9 cellular contexts compared by ENCODE assay signal in the genomic region with DNA sequence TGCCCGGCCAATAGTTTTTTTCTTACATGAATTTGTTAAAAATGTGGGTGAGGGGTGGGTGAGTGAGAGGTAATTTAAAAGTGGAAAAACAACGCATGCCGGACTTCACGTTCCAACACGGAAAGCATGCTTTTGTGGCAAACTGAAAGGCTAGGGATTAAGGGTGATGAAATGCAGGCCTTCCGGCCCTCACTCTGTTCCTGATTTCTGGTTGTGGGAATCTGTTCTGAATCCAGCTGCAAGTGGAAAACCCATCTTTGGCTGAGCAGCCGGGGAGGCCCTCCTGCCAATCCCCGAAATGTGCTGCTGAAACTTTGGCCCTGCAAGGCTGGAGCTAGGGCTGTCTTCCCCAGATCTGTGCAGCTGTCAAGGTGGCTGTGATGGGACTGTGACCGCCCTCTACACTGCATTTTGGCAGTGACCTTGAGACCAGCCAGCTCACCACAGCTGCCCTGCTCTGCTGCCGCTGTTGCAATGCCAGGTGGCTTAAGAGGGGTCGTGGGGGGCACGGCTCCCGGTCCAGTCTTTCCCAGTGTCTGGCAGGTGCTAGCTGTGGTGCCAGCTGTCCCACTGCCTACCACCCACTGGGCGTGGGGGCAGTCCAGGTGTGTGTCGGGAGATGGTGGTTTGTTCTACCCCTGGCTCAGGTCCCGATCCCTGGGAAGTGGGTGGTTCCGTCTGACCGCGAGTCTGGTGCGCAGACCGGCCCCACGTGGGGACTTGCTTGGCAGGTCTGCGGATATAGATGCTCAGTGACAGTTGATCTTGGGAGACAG. TPM values are rescaled to one million over a fixed set of nuclear protein-coding genes. Genes with fewer than 3 reads are reported as not detected.
DNase-seq lines count a peak whose midpoint lies in the region; ATAC-seq and TF ChIP-seq lines count a peak whose summit lies in the region.
"Had no signal": no experiment of that assay in that cellular context is flagged by ENCODE, and none has a peak within 500 bp of the region (broad histone marks: within the 10 kb centered on the region; RNA-seq: fewer than 3 reads in every experiment).

No MANE protein-coding gene starts in this region.

- H3K9me3 Mint-ChIP-seq in naive thymus-derived CD4-positive, alpha-beta T cell, result no peaks in the 10 kb centered on the region
- H3K9me3 Mint-ChIP-seq: stimulated activated naive CD8-positive, alpha-beta T cell treated with anti-CD3 and anti-CD28 coated beads, Interleukin-15, Interleukin-2, amounts not matched to agents 100 ng/mL and 50 ng/mL, for 24 hours had no signal

- peaks cover 26% of the 10 kb centered on the region for H3K4me1 ChIP-seq in OCI-LY7 (ENCODE audit: insufficient read depth, low read length, poor library complexity, severe bottlenecking)
- peaks cover 7 to 38% (median 28%) of the 10 kb centered on the region in 3 donors for H3K4me1 ChIP-seq in esophagus squamous epithelium
- H3K4me1 ChIP-seq in naive thymus-derived CD4-positive, alpha-beta T cell (ENCODE audit: control insufficient read depth in 2 of 2, insufficient read depth in 2 of 2, low read length in 2 of 2), result peaks cover 16 to 20% of the 10 kb centered on the region in 2 donors

- H3K36me3 ChIP-seq in OCI-LY7 (ENCODE audit: insufficient read depth, low read length), result no peaks in the 10 kb centered on the region
- no peaks in the 10 kb centered on the region for H3K36me3 ChIP-seq in esophagus squamous epithelium
- no peaks in the 10 kb centered on the region for H3K36me3 ChIP-seq in naive thymus-derived CD4-positive, alpha-beta T cell (ENCODE audit: control insufficient read depth in 2 of 3, insufficient read depth in 3 of 3, low read length in 3 of 3)

- POLR2A ChIA-PET in OCI-LY7 (lab: Charles Lee), result interaction anchor here (1.3 kb wide), 1 partner anchor 21 kb away, joined by 3 read pairs; no protein-coding TSS in a partner anchor
- POLR2A ChIA-PET in naive thymus-derived CD4-positive, alpha-beta T cell (lab: Charles Lee), result no interaction called here

- H3K9me3 ChIP-seq in OCI-LY7 (ENCODE audit: low read length) (no peaks in the 10 kb centered on the region), esophagus squamous epithelium (no peaks in the 10 kb centered on the region)
- H3K9me3 ChIP-seq in naive thymus-derived CD4-positive, alpha-beta T cell (ENCODE audit: control insufficient read depth in 2 of 3, low read length in 3 of 3), result no peaks in the 10 kb centered on the region

- ATAC-seq in naive thymus-derived CD4-positive, alpha-beta T cell, result no peak
- no peak for ATAC-seq in HG03520 (IDR thresholded peaks at IDR 0.05; ENCODE audit: unreplicated experiment)
- no peak for ATAC-seq in activated CD4-positive, CD25-positive, alpha-beta regulatory T cell treated with anti-CD3 and anti-CD28 coated beads, Interleukin-2, amount 50 U/mL, for 24 hours

- CTCF ChIA-PET in OCI-LY7 (lab: Charles Lee; ENCODE audit: unreplicated experiment), result no interaction called here
- CTCF ChIA-PET in naive thymus-derived CD4-positive, alpha-beta T cell (lab: Charles Lee), result no interaction called here

- H3K27ac ChIP-seq in OCI-LY7 (ENCODE audit: low read depth, low read length, poor library complexity, severe bottlenecking), result no peak overlapping the region
- peak overlapping the region; percentile 40 to 79 (median 66) for H3K27ac ChIP-seq in esophagus squamous epithelium
- H3K27ac ChIP-seq in naive thymus-derived CD4-positive, alpha-beta T cell (ENCODE audit: low read depth, low read length), result no peak overlapping the region

- H3K4me3 Mint-ChIP-seq in naive thymus-derived CD4-positive, alpha-beta T cell, result peak overlapping the region in 8 of 10 donors; percentile 29 to 96 (median 68)

- no TSS peak for BruUV-seq in OCI-LY7 (replicated peaks; lab: Mats Ljungman, UMichigan)

- intact Hi-C loops in OCI-LY7 (cut with micrococcal nuclease; ENCODE audit: unreplicated experiment) (no loop called here), esophagus squamous epithelium (cut with DNase I) (no loop called here)
- intact Hi-C loops in naive thymus-derived CD4-positive, alpha-beta T cell (cut with micrococcal nuclease), result no loop called here

- TF ChIP-seq CTCF in OCI-LY7 (conservative IDR thresholded peaks at IDR 0.05; ENCODE audit: low read length) (no peak), esophagus squamous epithelium (IDR thresholded peaks at IDR 0.05) (no peak)

- peaks cover 18 to 47% (median 37%) of the 10 kb centered on the region in 7 donors for H3K4me1 Mint-ChIP-seq in naive thymus-derived CD4-positive, alpha-beta T cell

- H3K4me2 ChIP-seq in OCI-LY7 (ENCODE audit: low read length), result no peak overlapping the region

- H4K20me1 ChIP-seq in OCI-LY7 (ENCODE audit: insufficient read depth, low read length), result no peaks in the 10 kb centered on the region

- TF ChIP-seq POLR2A in esophagus squamous epithelium (IDR thresholded peaks at IDR 0.05), result no peak

- peak overlapping the region; percentile 95 for H2AFZ ChIP-seq in OCI-LY7 (ENCODE audit: low read length)

- H3K36me3 Mint-ChIP-seq in naive thymus-derived CD4-positive, alpha-beta T cell, result peaks cover 0 to 17% (median 7%) of the 10 kb centered on the region in 5 donors

- peak; percentile 20 for DNase-seq in NCI-H2227 (lab: John Stamatoyannopoulos, UW; ENCODE audit: unreplicated experiment)
- no peak for DNase-seq in NCI-H2227 treated with DMSO at 0.1 percent for 48 hours (lab: John Stamatoyannopoulos, UW)
- no peak for DNase-seq in OCI-LY7 (ENCODE audit: low spot score)
- no peak for DNase-seq in esophagus squamous epithelium (lab: John Stamatoyannopoulos, UW)
- no peak for DNase-seq in naive thymus-derived CD4-positive, alpha-beta T cell
- no peak for DNase-seq in NOMO-1 treated with dmso at 0.1 percent for 144 hours (lab: John Stamatoyannopoulos, UW; ENCODE audit: unreplicated experiment)

- no peaks in the 10 kb centered on the region for H3K9me2 ChIP-seq in OCI-LY7 (ENCODE audit: insufficient read depth, low read length)

- peak overlapping the region in 8 of 9 donors; percentile 17 to 90 (median 86) for H3K27ac Mint-ChIP-seq in naive thymus-derived CD4-positive, alpha-beta T cell

- H3K4me3 ChIP-seq in OCI-LY7 (ENCODE audit: low read depth, low read length, poor library complexity, severe bottlenecking), result no peak overlapping the region
- H3K4me3 ChIP-seq in esophagus squamous epithelium, result peak overlapping the region in 3 of 4 donors; percentile 43 to 62 (median 46)
- no peak overlapping the region for H3K4me3 ChIP-seq in naive thymus-derived CD4-positive, alpha-beta T cell (ENCODE audit: low read length)

- WGBS in esophagus squamous epithelium, 2 donors, result 24 to 32% methylated on average over 15 of the region's 23 CpGs

- H3K79me2 ChIP-seq in OCI-LY7 (ENCODE audit: insufficient read depth, low read depth, low read length), result peaks cover 8% of the 10 kb centered on the region; the same call in 1 of the 2 replicates

- H3K27me3 ChIP-seq in esophagus squamous epithelium, result no peaks in the 10 kb centered on the region
- no peaks in the 10 kb centered on the region for H3K27me3 ChIP-seq in naive thymus-derived CD4-positive, alpha-beta T cell (ENCODE audit: control insufficient read depth in 2 of 2, insufficient read depth in 2 of 2, low read length in 2 of 2)

- no peaks in the 10 kb centered on the region for H3K27me3 Mint-ChIP-seq in naive thymus-derived CD4-positive, alpha-beta T cell
- H3K27me3 Mint-ChIP-seq: stimulated activated naive CD8-positive, alpha-beta T cell treated with anti-CD3 and anti-CD28 coated beads, Interleukin-15, Interleukin-2, amounts not matched to agents 100 ng/mL and 50 ng/mL, for 24 hours had no signal

RNA-seq across cellular contexts. Expression of a gene that starts 39.0 kb away (rescaled TPM):
- 3.0 and 3.3 TPM in 2 replicates for total RNA-seq in OCI-LY7 (2014; rRNA removed; shearing (Covaris generic))
- total RNA-seq in OCI-LY7 (2022) (3.4 and 3.8 TPM in 2 replicates), esophagus squamous epithelium (1 to 10 TPM in 2 of 4 donors, under 1 TPM in 2; 0.15 to 2.9 (median 0.80) TPM)
- total RNA-seq in naive thymus-derived CD4-positive, alpha-beta T cell, result 1 to 10 TPM; 2.5 to 3.0 (median 2.9) TPM
- 1 to 10 TPM; 1.4 to 1.6 TPM for polyA plus RNA-seq in naive thymus-derived CD4-positive, alpha-beta T cell

Comparison
In these comparisons a context has a peak if more than half of its experiments do, and no peak if none do; other contexts are left out.
1. H3K27ac ChIP-seq: peak in esophagus squamous epithelium (4 of 4); none in OCI-LY7 (single experiment) and naive thymus-derived CD4-positive, alpha-beta T cell (single experiment).
2. H3K4me3 ChIP-seq: peak in esophagus squamous epithelium (3 of 4); none in OCI-LY7 (single experiment) and naive thymus-derived CD4-positive, alpha-beta T cell (single experiment).